In genomic region chr17:17783121-17783824, GRCh38 we compare ENCODE assay signal across 8 cellular contexts. TPM values are rescaled to one million over a fixed set of nuclear protein-coding genes. Genes with fewer than 3 reads are reported as not detected.
DNase-seq lines count a peak whose midpoint lies in the region; TF ChIP-seq lines count a peak whose summit lies in the region.

No MANE protein-coding gene starts in this region.

- H3K4me2 ChIP-seq in BLaER1 treated with 17β-estradiol and CSF1 and Interleukin-3, amounts not matched to agents 10 nM and 100 nM = peak overlapping the region; percentile 95 to 100 (median 100)
- H3K4me2 ChIP-seq in H9 (ENCODE audit: insufficient read depth, insufficient read length, low read length) = peak overlapping the region; percentile 90

- no peaks in the 10 kb centered on the region for H3K9me3 ChIP-seq in BLaER1 treated with 17β-estradiol and CSF1 and Interleukin-3, amounts not matched to agents 10 nM and 100 nM (replicated peaks in 1 of 11)
- H3K9me3 ChIP-seq in H9 (ENCODE audit: control insufficient read depth, low read depth, low read length) = no peaks in the 10 kb centered on the region
- H3K9me3 ChIP-seq in neuron (ENCODE audit: low read length) = no peaks in the 10 kb centered on the region
- H3K9me3 ChIP-seq in transverse colon = no peaks in the 10 kb centered on the region

- H3K27me3 Mint-ChIP-seq in H9 (ENCODE audit: low read depth) = peaks cover 70% of the 10 kb centered on the region

- peaks cover 0 to 40% (median 6%) of the 10 kb centered on the region in 11 experiments; a peak in 10 of 22 replicates for H3K27me3 ChIP-seq in BLaER1 treated with 17β-estradiol and CSF1 and Interleukin-3, amounts not matched to agents 10 nM and 100 nM
- H3K27me3 ChIP-seq in H9 (ENCODE audit: insufficient read depth, low read length) (no peaks in the 10 kb centered on the region; the same call in 1 of the 2 replicates), neuron (ENCODE audit: insufficient read depth, low read length) (no peaks in the 10 kb centered on the region), transverse colon (peaks cover 14% of the 10 kb centered on the region)

- intact Hi-C loops in transverse colon (cut with DNase I; ENCODE audit: low total_unique reads) = loop anchor here (5.0 kb wide), 1 partner anchor 101 kb away; the partner anchor contains the start of gene RAI1

- H2AFZ ChIP-seq in H9 (ENCODE audit: low read length) (no peak overlapping the region), neuron (ENCODE audit: low read depth, low read length) (peak overlapping the region; percentile 24)

- H3T11ph ChIP-seq in H9 (ENCODE audit: low read length) = no peak overlapping the region

- H3K56ac ChIP-seq in H9 (ENCODE audit: insufficient read length, low read depth, low read length) = no peak overlapping the region

- TF ChIP-seq EP300 in transverse colon (IDR thresholded peaks at IDR 0.05; ENCODE audit: low read depth) = no peak

- H2BK12ac ChIP-seq in H9 (ENCODE audit: insufficient read length, low read depth, low read length) = no peak overlapping the region

- H3K4ac ChIP-seq in H9 (ENCODE audit: low read depth, low read length) = no peak overlapping the region

- no peak overlapping the region for H2BK5ac ChIP-seq in H9 (ENCODE audit: insufficient read length, low read length)

- no peaks in the 10 kb centered on the region; a peak in 1 of 7 replicates for H3K36me3 Mint-ChIP-seq in H9 (ENCODE audit: insufficient read depth in 1 of 3, low read depth in 3 of 3)

- H4K20me1 ChIP-seq in BLaER1 treated with 17β-estradiol and CSF1 and Interleukin-3, amounts not matched to agents 10 nM and 100 nM = peaks cover 97 to 100% (median 99%) of the 10 kb centered on the region in 11 experiments
- peaks cover 4% of the 10 kb centered on the region for H4K20me1 ChIP-seq in H9 (ENCODE audit: control insufficient read depth, insufficient read depth, insufficient read length)

- H3K4me3 Mint-ChIP-seq in H9 = peak overlapping the region; percentile 67 to 87

- peaks cover 0 to 8% (median 0%) of the 10 kb centered on the region in 11 experiments; a peak in 4 of 22 replicates for H3K36me3 ChIP-seq in BLaER1 treated with 17β-estradiol and CSF1 and Interleukin-3, amounts not matched to agents 10 nM and 100 nM
- H3K36me3 ChIP-seq in neuron (ENCODE audit: insufficient read depth, low read length) (no peaks in the 10 kb centered on the region), transverse colon (no peaks in the 10 kb centered on the region)

- H3K27ac Mint-ChIP-seq in H9 = no peak overlapping the region

- no peak for TF ChIP-seq POLR2A in transverse colon (IDR thresholded peaks at IDR 0.05)

- H2BK15ac ChIP-seq in H9 (ENCODE audit: low read depth, low read length) = no peak overlapping the region

- H4K8ac ChIP-seq in H9 (replicated peaks; ENCODE audit: insufficient read length, low read depth, low read length) = no peak overlapping the region

- DNase-seq in H9 (peak; percentile 91), NCI-H524 treated with DMSO at 0.1 percent for 48 hours (lab: John Stamatoyannopoulos, UW) (peak; percentile 66), foreskin fibroblast (peak in 1 of 2 donors; percentile 74), transverse colon (peak; percentile 60), SW 1271 (lab: John Stamatoyannopoulos, UW) (no peak)
- peak; percentile 30 to 37 for DNase-seq in activated T-helper 1 cell treated with anti-CD3 and anti-CD28 coated beads, Interleukin-2, amount 50 U/mL, for 16 hours (ENCODE audit: low read depth in 1 of 2, low spot score in 1 of 2)

- H2AK5ac ChIP-seq in H9 (ENCODE audit: insufficient read length, low read length) = no peak overlapping the region

- H3K79me1 ChIP-seq in H9 (ENCODE audit: insufficient read depth, low read depth, low read length, poor library complexity, severe bottlenecking) = no peaks in the 10 kb centered on the region

- H3K23me2 ChIP-seq in H9 (ENCODE audit: insufficient read length, low read depth, low read length, poor library complexity, severe bottlenecking) = peaks cover 26% of the 10 kb centered on the region

- H2BK20ac ChIP-seq in H9 (ENCODE audit: low read depth, low read length, poor library complexity, severe bottlenecking) = no peak overlapping the region

- H3K9ac ChIP-seq in BLaER1 treated with 17β-estradiol and CSF1 and Interleukin-3, amounts not matched to agents 10 nM and 100 nM = peak overlapping the region; percentile 16 to 77 (median 66); a peak in 21 of 22 replicates
- H3K9ac ChIP-seq in H9 (ENCODE audit: extremely low read depth, insufficient read length, low read length) = no peak overlapping the region

- H2BK120ac ChIP-seq in H9 (ENCODE audit: low read depth, low read length, poor library complexity, severe bottlenecking) = no peak overlapping the region

- no peaks in the 10 kb centered on the region for H3K79me2 ChIP-seq in H9 (ENCODE audit: insufficient read depth, low read length)

- H3K4me1 ChIP-seq in BLaER1 treated with 17β-estradiol and CSF1 and Interleukin-3, amounts not matched to agents 10 nM and 100 nM = peaks cover 49 to 98% (median 90%) of the 10 kb centered on the region in 10 experiments
- no peaks in the 10 kb centered on the region for H3K4me1 ChIP-seq in H9 (ENCODE audit: insufficient read depth, low read length)
- H3K4me1 ChIP-seq in neuron (ENCODE audit: insufficient read depth, low read length) = peaks cover 71% of the 10 kb centered on the region
- peaks cover 18 to 62% (median 50%) of the 10 kb centered on the region in 4 donors for H3K4me1 ChIP-seq in transverse colon

- WGBS in H9 (ENCODE audit: extremely low coverage, insufficient read length, low lambda C conversion rate) = no CpG with 5 or more reads among the region's 74 CpGs
- 1% methylated on average over 51 of the region's 74 CpGs; no CpG with 5 or more reads in 1 of the 2 donors for WGBS in transverse colon (ENCODE audit: low coverage in 1 of 2), 2 donors

- H3K27ac ChIP-seq in BLaER1 treated with 17β-estradiol and CSF1 and Interleukin-3, amounts not matched to agents 10 nM and 100 nM = peak overlapping the region in 7 of 11 experiments; percentile 3 to 65 (median 45); a peak in 12 of 22 replicates
- H3K27ac ChIP-seq in H9 (ENCODE audit: insufficient read length, low read depth, low read length) (no peak overlapping the region), transverse colon (peak overlapping the region; percentile 72 to 93 (median 79))

- in situ Hi-C loops in transverse colon (cut with MboI; ENCODE audit: low pct_ligation_motif_present in 1 of 4, low pct_unique_long_range_greater_than_20kb in 1 of 4, low sequenced_read_pairs in 3 of 4) = loop anchor here in 2 of 4 donors (25.0 kb wide), 1 partner anchor 96 kb away; the partner anchor contains the start of gene RAI1 (in 2 of the 2)

- no peaks in the 10 kb centered on the region; a peak in 1 of 5 replicates for H3K9me3 Mint-ChIP-seq in H9

- H3K23ac ChIP-seq in H9 (ENCODE audit: insufficient read length, low read depth, low read length) = no peak overlapping the region

- H4K5ac ChIP-seq in H9 (ENCODE audit: insufficient read length, low read depth, low read length) = no peak overlapping the region

- no peak overlapping the region; the same call in 1 of the 2 replicates for H3K14ac ChIP-seq in H9 (ENCODE audit: insufficient read depth, low read length)

- no peak overlapping the region for H4K91ac ChIP-seq in H9 (ENCODE audit: insufficient read length, low read depth, low read length)

- TF ChIP-seq CTCF in H9 (conservative IDR thresholded peaks at IDR 0.05) = peak; percentile 56; the same call in 2 of the 3 replicates
- TF ChIP-seq CTCF in foreskin fibroblast (IDR thresholded peaks at IDR 0.05; ENCODE audit: low read depth, low read length) = peak; percentile 11
- peak in 3 of 5 experiments; percentile 1 to 19 (median 11) for TF ChIP-seq CTCF in transverse colon (IDR thresholded peaks at IDR 0.05)

- H3K18ac ChIP-seq in H9 (ENCODE audit: insufficient read length, low read depth, low read length) = no peak overlapping the region

- H3K4me3 ChIP-seq in BLaER1 treated with 17β-estradiol and CSF1 and Interleukin-3, amounts not matched to agents 10 nM and 100 nM = peak overlapping the region; percentile 48 to 71 (median 62)
- peak overlapping the region; percentile 41 to 46 for H3K4me3 ChIP-seq in foreskin fibroblast (ENCODE audit: low read depth in 1 of 2, low read length in 2 of 2)
- peak overlapping the region; percentile 58 for H3K4me3 ChIP-seq in neuron (ENCODE audit: low read length)
- peak overlapping the region; percentile 41 to 56 (median 50) for H3K4me3 ChIP-seq in transverse colon

- H3K4me1 Mint-ChIP-seq in H9 = peaks cover 35 to 63% of the 10 kb centered on the region in 2 experiments

RNA-seq across cellular contexts. Expression of gene SREBF1, which starts 53.5 kb away (rescaled TPM):
- total RNA-seq in H9 (2021) (76.2 and 81.9 TPM in 2 replicates), transverse colon (100 to 1,000 TPM in 3 of 4 donors, 10 to 100 TPM in 1; 45.7 to 206 (median 148) TPM)

Comparison
In these comparisons a context has a peak if more than half of its experiments do, and no peak if none do; other contexts are left out.
1. DNase-seq: peak in H9 (single experiment), NCI-H524 treated with DMSO at 0.1 percent for 48 hours (single experiment), activated T-helper 1 cell treated with anti-CD3 and anti-CD28 coated beads, Interleukin-2, amount 50 U/mL, for 16 hours (2 of 2) and transverse colon (single experiment); none in SW 1271 (0 of 2).
2. Peak in every context shown above with its lines, with median percentiles within 50 percentile points of each other: H3K4me3 ChIP-seq and CTCF ChIP-seq.